In genomic region chr20:19000071-19000470, GRCh38 we compare ENCODE assay signal across 29 cellular contexts.
"Had no signal": no experiment of that assay in that cellular context is flagged by ENCODE, and none has a peak within 500 bp of the region (broad histone marks: within the 10 kb centered on the region; RNA-seq: fewer than 3 reads in every experiment).

No MANE protein-coding gene starts in this region.

- H3K27ac Mint-ChIP-seq: T-cell had no signal

- H3K4me3 ChIP-seq: MG63, PC-9, SJSA1 had no signal

- H3K9me3 Mint-ChIP-seq: T-cell had no signal

- H3K27ac ChIP-seq: PC-9, SJSA1 had no signal

- H3K9me3 ChIP-seq: MG63, SJSA1 had no signal

- H3K4me1 Mint-ChIP-seq: T-cell had no signal

- H3K4me1 ChIP-seq: SJSA1 had no signal

- H3K36me3 ChIP-seq: MG63, SJSA1 had no signal

- DNase-seq: Kasumi-1, MG63, NCI-H1048, NCI-H1092 treated with DMSO at 0.1 percent for 48 hours, NCI-H1105 treated with DMSO at 0.1 percent for 48 hours, NCI-H1417, NCI-H1436, NCI-H146, NCI-H1694, NCI-H187, NCI-H2029, NCI-H2081, NCI-H2171 treated with DMSO at 0.1 percent for 48 hours, NCI-H226, NCI-H446 treated with DMSO at 0.1 percent for 48 hours, NCI-H510A, NCI-H524, NCI-H526, NCI-H69, NCI-H748 treated with DMSO at 0.1 percent for 48 hours, NCI-H82, PC-9, Right ventricle myocardium superior, RPMI8226, SHP77 treated with DMSO at 0.1 percent for 48 hours, T-cell had no signal

- H3K27me3 ChIP-seq: MG63, SJSA1 had no signal

- ATAC-seq: Panc1, SK-N-SH treated with all-trans-retinoic acid at 6 μM for 48 hours, T-cell had no signal

- H2AFZ ChIP-seq: PC-9 had no signal

- H3K36me3 Mint-ChIP-seq: T-cell had no signal

- H3K4me3 Mint-ChIP-seq: T-cell had no signal

- H3K4me2 ChIP-seq: PC-9 had no signal
